Comparison of ENCODE assay signal across 8 cellular contexts in the genomic region with DNA sequence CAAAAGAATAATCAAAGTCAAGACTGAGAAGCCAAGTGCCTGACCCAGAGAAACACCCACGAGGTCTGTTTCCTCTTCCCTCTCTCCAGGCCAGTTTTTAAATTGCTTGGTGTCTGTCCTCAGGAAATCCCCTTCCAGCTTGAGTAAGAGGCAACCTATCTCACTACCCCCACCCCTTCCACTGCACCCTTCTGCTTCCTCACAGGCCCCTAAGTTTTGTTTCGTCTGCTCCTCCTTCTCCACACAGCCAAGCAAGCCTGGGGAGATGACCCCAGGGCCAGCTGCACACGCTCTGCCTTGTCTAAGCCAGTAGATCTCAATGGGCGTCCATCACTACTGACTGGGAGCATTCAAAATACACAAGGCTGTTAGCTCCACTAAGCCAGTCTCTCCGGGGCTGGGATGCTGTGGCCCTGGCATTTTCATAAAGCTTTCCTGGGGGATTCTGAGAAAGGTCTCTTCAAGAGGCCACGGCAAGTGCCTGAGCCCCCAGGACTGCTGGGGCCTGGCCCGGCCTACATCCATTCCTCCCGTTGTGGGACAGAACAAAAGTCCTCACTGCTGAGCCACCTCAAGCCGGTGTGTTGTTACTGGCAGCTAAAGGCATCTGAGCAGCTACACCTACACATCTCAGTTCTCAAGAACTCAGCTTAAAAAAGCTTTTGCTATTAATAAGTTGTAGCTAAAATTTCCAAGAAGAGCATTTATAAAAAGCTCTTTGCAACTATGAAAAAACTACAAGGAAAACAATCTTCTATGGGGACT. TPM values are rescaled to one million over a fixed set of nuclear protein-coding genes. Genes with fewer than 3 reads are reported as not detected.
A peak's percentile ranks its signal among the peaks of the same experiment; 100 is the strongest.
DNase-seq lines count a peak whose midpoint lies in the region; ATAC-seq, FAIRE-seq and TF ChIP-seq lines count a peak whose summit lies in the region.

No MANE protein-coding gene starts in this region.

- peaks cover 11% of the 10 kb centered on the region for H3K4me1 ChIP-seq in CD4-positive, CD25-positive, alpha-beta regulatory T cell (ENCODE audit: control insufficient read depth, insufficient read depth, low read length, poor library complexity, severe bottlenecking)
- H3K4me1 ChIP-seq in HepG2 (ENCODE audit: insufficient read depth, low read length) = peaks cover 24% of the 10 kb centered on the region

- H3K36me3 Mint-ChIP-seq in CD4-positive, CD25-positive, alpha-beta regulatory T cell = peaks cover 33% of the 10 kb centered on the region
- H3K36me3 Mint-ChIP-seq in activated CD4-positive, alpha-beta memory T cell treated with anti-CD3 and anti-CD28 coated beads, Interleukin-2, amount 10 ng/mL, durations not matched to agents 7 days and 5 days (ENCODE audit: low read depth) = peaks cover 79% of the 10 kb centered on the region

- no peaks in the 10 kb centered on the region for H3K9me3 ChIP-seq in CD4-positive, CD25-positive, alpha-beta regulatory T cell (ENCODE audit: control insufficient read depth in 2 of 2, low read length in 2 of 2)
- no peaks in the 10 kb centered on the region for H3K9me3 ChIP-seq in HepG2 (ENCODE audit: low read length)

- ATAC-seq in CD4-positive, CD25-positive, alpha-beta regulatory T cell (ENCODE audit: low read depth in 2 of 2) = peak; percentile 48 to 60
- ATAC-seq in GM21825 (IDR thresholded peaks at IDR 0.05; ENCODE audit: unreplicated experiment) (peak; percentile 40), HepG2 (no peak), HG03520 (IDR thresholded peaks at IDR 0.05; ENCODE audit: unreplicated experiment) (no peak), HG03135 (IDR thresholded peaks at IDR 0.05; ENCODE audit: unreplicated experiment) (no peak)

- FAIRE-seq in HepG2 (lab: Jason Lieb, UNC) = no peak

- in situ Hi-C loops in HepG2 (cut with HindIII; ENCODE audit: extremely low pct_ligation_motif_present, low pct_unique_long_range_greater_than_20kb) = no loop called here

- peaks cover 12 to 36% (median 25%) of the 10 kb centered on the region in 4 donors for H3K4me1 Mint-ChIP-seq in CD4-positive, CD25-positive, alpha-beta regulatory T cell
- peaks cover 46% of the 10 kb centered on the region for H3K4me1 Mint-ChIP-seq in activated CD4-positive, alpha-beta memory T cell treated with anti-CD3 and anti-CD28 coated beads, Interleukin-2, amount 10 ng/mL, durations not matched to agents 7 days and 5 days

- DNase-seq in CD4-positive, CD25-positive, alpha-beta regulatory T cell = no peak
- no peak for DNase-seq in activated CD4-positive, alpha-beta memory T cell treated with anti-CD3 and anti-CD28 coated beads, Interleukin-2, amount 10 ng/mL, durations not matched to agents 7 days and 5 days
- DNase-seq in HepG2 (ENCODE audit: low spot score) (no peak), NCI-H1930 (lab: John Stamatoyannopoulos, UW) (no peak), HPDE6-E6E7 (ENCODE audit: extremely low spot score) (no peak)

- H3K4me3 Mint-ChIP-seq in CD4-positive, CD25-positive, alpha-beta regulatory T cell = no peak overlapping the region
- no peak overlapping the region for H3K4me3 Mint-ChIP-seq in activated CD4-positive, alpha-beta memory T cell treated with anti-CD3 and anti-CD28 coated beads, Interleukin-2, amount 10 ng/mL, durations not matched to agents 7 days and 5 days

- no peaks in the 10 kb centered on the region for H3K9me3 Mint-ChIP-seq in CD4-positive, CD25-positive, alpha-beta regulatory T cell
- H3K9me3 Mint-ChIP-seq in activated CD4-positive, alpha-beta memory T cell treated with anti-CD3 and anti-CD28 coated beads, Interleukin-2, amount 10 ng/mL, durations not matched to agents 7 days and 5 days = no peaks in the 10 kb centered on the region

- peaks cover 28% of the 10 kb centered on the region for H3K36me3 ChIP-seq in CD4-positive, CD25-positive, alpha-beta regulatory T cell (ENCODE audit: control insufficient read depth, insufficient read depth, low read length)
- peaks cover 26 to 45% of the 10 kb centered on the region in 2 experiments for H3K36me3 ChIP-seq in HepG2 (replicated peaks in 1 of 2; ENCODE audit: control insufficient read depth in 1 of 2, insufficient read depth in 2 of 2, low read length in 2 of 2)

- no peak for TF ChIP-seq POLR2A in HepG2 (IDR thresholded peaks at IDR 0.05; ENCODE audit: insufficient read depth in 1 of 2, low read depth in 2 of 2, low read length in 2 of 2)

- intact Hi-C loops in HepG2 (cut with micrococcal nuclease; ENCODE audit: unreplicated experiment) = no loop called here

- H4K20me1 ChIP-seq in HepG2 (ENCODE audit: insufficient read depth, low read length) = no peaks in the 10 kb centered on the region

- H3K9ac ChIP-seq in HepG2 (ENCODE audit: insufficient read depth, low read depth, low read length) = no peak overlapping the region

- H3K27me3 ChIP-seq in CD4-positive, CD25-positive, alpha-beta regulatory T cell (ENCODE audit: control insufficient read depth, insufficient read depth, low read length) = no peaks in the 10 kb centered on the region
- H3K27me3 ChIP-seq in HepG2 (ENCODE audit: control insufficient read depth in 1 of 2, insufficient read depth in 2 of 2, low read length in 2 of 2) = no peaks in the 10 kb centered on the region

- no peak overlapping the region for H3K4me3 ChIP-seq in CD4-positive, CD25-positive, alpha-beta regulatory T cell (ENCODE audit: low read depth, low read length)
- no peak overlapping the region for H3K4me3 ChIP-seq in HepG2 (replicated peaks in 1 of 3; ENCODE audit: insufficient read depth in 1 of 3, low read depth in 2 of 3, low read length in 3 of 3)

- BruUV-seq in HepG2 (replicated peaks; lab: Mats Ljungman, UMichigan) = no TSS peak

- H3K27ac Mint-ChIP-seq in CD4-positive, CD25-positive, alpha-beta regulatory T cell = peak overlapping the region; percentile 58 to 92 (median 79)
- H3K27ac Mint-ChIP-seq in activated CD4-positive, alpha-beta memory T cell treated with anti-CD3 and anti-CD28 coated beads, Interleukin-2, amount 10 ng/mL, durations not matched to agents 7 days and 5 days = peak overlapping the region; percentile 71

- H3K4me2 ChIP-seq in HepG2 (ENCODE audit: low read depth, low read length) = no peak overlapping the region

- H3K27ac ChIP-seq in CD4-positive, CD25-positive, alpha-beta regulatory T cell (ENCODE audit: insufficient read depth, low read length, poor library complexity, severe bottlenecking) = peak overlapping the region; percentile 29
- no peak overlapping the region for H3K27ac ChIP-seq in HepG2 (ENCODE audit: extremely low read length, insufficient read depth, low read length)

- no peak overlapping the region for H2AFZ ChIP-seq in HepG2 (ENCODE audit: low read length)

- TF ChIP-seq CTCF in HepG2 (CRISPR knock-in tag; IDR thresholded peaks at IDR 0.05) = no peak

- WGBS in HepG2 (ENCODE audit: low lambda C conversion rate) = 98% methylated on average over 8 of the region's 9 CpGs

- H3K27me3 Mint-ChIP-seq in CD4-positive, CD25-positive, alpha-beta regulatory T cell = no peaks in the 10 kb centered on the region
- H3K27me3 Mint-ChIP-seq in activated CD4-positive, alpha-beta memory T cell treated with anti-CD3 and anti-CD28 coated beads, Interleukin-2, amount 10 ng/mL, durations not matched to agents 7 days and 5 days = no peaks in the 10 kb centered on the region

- TF ChIP-seq RAD21 in HepG2 (CRISPR knock-in tag; IDR thresholded peaks at IDR 0.05) = no peak

- H3K79me2 ChIP-seq in HepG2 (ENCODE audit: insufficient read depth, low read length) = peaks cover 9% of the 10 kb centered on the region

- POLR2A ChIA-PET in activated CD4-positive, alpha-beta memory T cell treated with anti-CD3 and anti-CD28 coated beads, Interleukin-2, amount 10 ng/mL, durations not matched to agents 7 days and 5 days (lab: Charles Lee) = interaction anchor here (0.9 to 2.7 kb wide), 6 partner anchors 8 to 58 kb away, joined by 3 to 23 read pairs (median 4); partner anchors contain the start of genes ATF5 and NUP62
- POLR2A ChIA-PET in HepG2 (lab: Yijun Ruan, JAX) = interaction anchor here (1.0 kb wide), 1 partner anchor 18 kb away, joined by 4 read pairs; the partner anchor contains the start of gene NUP62

- TF ChIP-seq EP300 in HepG2 (IDR thresholded peaks at IDR 0.05; ENCODE audit: low read depth in 2 of 2, low read length in 2 of 2) = no peak
- no peak for TF ChIP-seq EP300 in HepG2 (CRISPR knock-in tag; IDR thresholded peaks at IDR 0.05; ENCODE audit: borderline replicate concordance)

- CTCF ChIA-PET in activated CD4-positive, alpha-beta memory T cell treated with anti-CD3 and anti-CD28 coated beads, Interleukin-2, amount 10 ng/mL, durations not matched to agents 7 days and 5 days (lab: Charles Lee) = interaction anchor here (0.6 to 1.6 kb wide), 4 partner anchors 21 to 224 kb away, joined by 3 read pairs; partner anchors contain the start of gene VRK3
- CTCF ChIA-PET in HepG2 (lab: Yijun Ruan, JAX; ENCODE audit: low intra/inter-chr PET ratio, low total read pairs) = no interaction called here

RNA-seq across cellular contexts. Expression of gene IL4I1, which starts 14.9 kb away (rescaled TPM):
- total RNA-seq in CD4-positive, CD25-positive, alpha-beta regulatory T cell = 3.7 TPM
- under 1 TPM; 0.20 to 0.85 (median 0.30) TPM for polyA plus RNA-seq in CD4-positive, CD25-positive, alpha-beta regulatory T cell
- 10 to 100 TPM; 25.7 to 26.4 TPM for total RNA-seq in activated CD4-positive, alpha-beta memory T cell treated with anti-CD3 and anti-CD28 coated beads, Interleukin-2, amount 10 ng/mL, durations not matched to agents 7 days and 5 days
- not detected in 2 replicates for total RNA-seq in HepG2 (2016; rRNA removed; fragmentation: Illumina TruSeq; extraction: Trizol)
- not detected in 2 replicates for total RNA-seq in HepG2 (2016; cell fraction: cytosol; rRNA removed; fragmentation: Illumina TruSeq; extraction: Trizol; ENCODE audit: low read depth)
- 0.18 and 0.30 TPM in 2 replicates for total RNA-seq in HepG2 (2016; cell fraction: insoluble cytoplasmic fraction; rRNA removed; fragmentation: Illumina TruSeq; extraction: Trizol)
- total RNA-seq in HepG2 (2016; cell fraction: membrane; rRNA removed; fragmentation: Illumina TruSeq; extraction: Trizol) = not detected in 2 replicates
- not detected in 2 replicates for total RNA-seq in HepG2 (2016; cell fraction: nucleus; rRNA removed; fragmentation: Illumina TruSeq; extraction: Trizol)
- polyA plus RNA-seq in HepG2 (2011; rRNA removed) = not detected in 2 replicates
- 0.08 TPM in 1 of 2 replicates, not detected in the other for polyA plus RNA-seq in HepG2 (2011; cell fraction: cytosol; rRNA removed)
- polyA plus RNA-seq in HepG2 (2011; cell fraction: nucleus; rRNA removed) = 0.16 and 0.28 TPM in 2 replicates
- 0.50 TPM in 1 of 2 replicates, not detected in the other for polyA plus RNA-seq in HepG2 (2012)
- 0.29 TPM in 1 of 2 replicates, not detected in the other for polyA plus RNA-seq in HepG2 (2016; cell fraction: cytosol; fragmentation: Illumina TruSeq; extraction: Trizol; ENCODE audit: low read depth)
- polyA plus RNA-seq in HepG2 (2016; cell fraction: insoluble cytoplasmic fraction; fragmentation: Illumina TruSeq; extraction: Trizol; ENCODE audit: low read depth) = not detected in 2 replicates
- polyA plus RNA-seq in HepG2 (2016; cell fraction: membrane; fragmentation: Illumina TruSeq; extraction: Trizol; ENCODE audit: low read depth) = not detected in 2 replicates
- polyA plus RNA-seq in HepG2 (2016; cell fraction: nucleus; fragmentation: Illumina TruSeq; extraction: Trizol; ENCODE audit: insufficient read depth, low read depth) = not detected in 2 replicates
- polyA minus RNA-seq in HepG2 (2011; rRNA and poly(A)+ RNA removed; ENCODE audit: low replicate concordance) = 0.09 TPM in 1 of 2 replicates, not detected in the other
- not detected in 2 replicates for polyA minus RNA-seq in HepG2 (2011; cell fraction: cytosol; rRNA and poly(A)+ RNA removed)
- polyA minus RNA-seq in HepG2 (2011; cell fraction: nucleus; rRNA and poly(A)+ RNA removed) = not detected in 2 replicates

RNA-seq across cellular contexts. Expression of gene ATF5, which starts 17.4 kb away (rescaled TPM):
- total RNA-seq in CD4-positive, CD25-positive, alpha-beta regulatory T cell = 19.7 TPM
- 1 to 10 TPM in 2 of 4 donors, under 1 TPM in 2; 0.60 to 1.5 (median 1.1) TPM for polyA plus RNA-seq in CD4-positive, CD25-positive, alpha-beta regulatory T cell
- total RNA-seq in activated CD4-positive, alpha-beta memory T cell treated with anti-CD3 and anti-CD28 coated beads, Interleukin-2, amount 10 ng/mL, durations not matched to agents 7 days and 5 days = 10 to 100 TPM; 19.6 to 20.0 TPM
- 9.7 and 10.3 TPM in 2 replicates for total RNA-seq in HepG2 (2016; rRNA removed; fragmentation: Illumina TruSeq; extraction: Trizol)
- 6.1 and 6.2 TPM in 2 replicates for total RNA-seq in HepG2 (2016; cell fraction: cytosol; rRNA removed; fragmentation: Illumina TruSeq; extraction: Trizol; ENCODE audit: low read depth)
- total RNA-seq in HepG2 (2016; cell fraction: insoluble cytoplasmic fraction; rRNA removed; fragmentation: Illumina TruSeq; extraction: Trizol) = 7.9 and 10.5 TPM in 2 replicates
- 12.6 and 12.7 TPM in 2 replicates for total RNA-seq in HepG2 (2016; cell fraction: membrane; rRNA removed; fragmentation: Illumina TruSeq; extraction: Trizol)
- 4.6 and 7.3 TPM in 2 replicates for total RNA-seq in HepG2 (2016; cell fraction: nucleus; rRNA removed; fragmentation: Illumina TruSeq; extraction: Trizol)
- 4.9 and 5.2 TPM in 2 replicates for polyA plus RNA-seq in HepG2 (2011; rRNA removed)
- polyA plus RNA-seq in HepG2 (2011; cell fraction: cytosol; rRNA removed) = 2.7 and 3.7 TPM in 2 replicates
- polyA plus RNA-seq in HepG2 (2011; cell fraction: nucleus; rRNA removed) = 10.1 and 14.5 TPM in 2 replicates
- 9.9 and 10.1 TPM in 2 replicates for polyA plus RNA-seq in HepG2 (2012)
- polyA plus RNA-seq in HepG2 (2016; cell fraction: cytosol; fragmentation: Illumina TruSeq; extraction: Trizol; ENCODE audit: low read depth) = 16.0 and 17.0 TPM in 2 replicates
- 24.8 and 28.5 TPM in 2 replicates for polyA plus RNA-seq in HepG2 (2016; cell fraction: insoluble cytoplasmic fraction; fragmentation: Illumina TruSeq; extraction: Trizol; ENCODE audit: low read depth)
- 25.8 and 30.2 TPM in 2 replicates for polyA plus RNA-seq in HepG2 (2016; cell fraction: membrane; fragmentation: Illumina TruSeq; extraction: Trizol; ENCODE audit: low read depth)
- 25.5 and 26.1 TPM in 2 replicates for polyA plus RNA-seq in HepG2 (2016; cell fraction: nucleus; fragmentation: Illumina TruSeq; extraction: Trizol; ENCODE audit: insufficient read depth, low read depth)
- 3.5 and 5.9 TPM in 2 replicates for polyA minus RNA-seq in HepG2 (2011; rRNA and poly(A)+ RNA removed; ENCODE audit: low replicate concordance)
- 2.2 and 2.5 TPM in 2 replicates for polyA minus RNA-seq in HepG2 (2011; cell fraction: cytosol; rRNA and poly(A)+ RNA removed)
- polyA minus RNA-seq in HepG2 (2011; cell fraction: nucleus; rRNA and poly(A)+ RNA removed) = 3.1 and 3.4 TPM in 2 replicates

RNA-seq across cellular contexts. Expression of gene NUP62, which starts 17.7 kb away (rescaled TPM):
- total RNA-seq in CD4-positive, CD25-positive, alpha-beta regulatory T cell = 43.1 TPM
- polyA plus RNA-seq in CD4-positive, CD25-positive, alpha-beta regulatory T cell = 10 to 100 TPM; 40.2 to 47.2 (median 41.3) TPM
- 100 to 1,000 TPM; 113 to 114 TPM for total RNA-seq in activated CD4-positive, alpha-beta memory T cell treated with anti-CD3 and anti-CD28 coated beads, Interleukin-2, amount 10 ng/mL, durations not matched to agents 7 days and 5 days
- total RNA-seq in HepG2 (2016; rRNA removed; fragmentation: Illumina TruSeq; extraction: Trizol) = 41.5 and 42.1 TPM in 2 replicates
- 8.4 TPM in 2 replicates for total RNA-seq in HepG2 (2016; cell fraction: cytosol; rRNA removed; fragmentation: Illumina TruSeq; extraction: Trizol; ENCODE audit: low read depth)
- total RNA-seq in HepG2 (2016; cell fraction: insoluble cytoplasmic fraction; rRNA removed; fragmentation: Illumina TruSeq; extraction: Trizol) = 36.6 and 41.1 TPM in 2 replicates
- total RNA-seq in HepG2 (2016; cell fraction: membrane; rRNA removed; fragmentation: Illumina TruSeq; extraction: Trizol) = 28.0 TPM in 2 replicates
- total RNA-seq in HepG2 (2016; cell fraction: nucleus; rRNA removed; fragmentation: Illumina TruSeq; extraction: Trizol) = 19.5 and 21.5 TPM in 2 replicates
- 15.4 and 16.5 TPM in 2 replicates for polyA plus RNA-seq in HepG2 (2011; rRNA removed)
- polyA plus RNA-seq in HepG2 (2011; cell fraction: cytosol; rRNA removed) = 9.8 and 11.5 TPM in 2 replicates
- polyA plus RNA-seq in HepG2 (2011; cell fraction: nucleus; rRNA removed) = 18.0 and 18.7 TPM in 2 replicates
- 24.2 and 25.4 TPM in 2 replicates for polyA plus RNA-seq in HepG2 (2012)
- polyA plus RNA-seq in HepG2 (2016; cell fraction: cytosol; fragmentation: Illumina TruSeq; extraction: Trizol; ENCODE audit: low read depth) = 4.2 and 4.3 TPM in 2 replicates
- 40.3 and 48.5 TPM in 2 replicates for polyA plus RNA-seq in HepG2 (2016; cell fraction: insoluble cytoplasmic fraction; fragmentation: Illumina TruSeq; extraction: Trizol; ENCODE audit: low read depth)
- 12.2 and 12.4 TPM in 2 replicates for polyA plus RNA-seq in HepG2 (2016; cell fraction: membrane; fragmentation: Illumina TruSeq; extraction: Trizol; ENCODE audit: low read depth)
- polyA plus RNA-seq in HepG2 (2016; cell fraction: nucleus; fragmentation: Illumina TruSeq; extraction: Trizol; ENCODE audit: insufficient read depth, low read depth) = 48.6 and 52.6 TPM in 2 replicates
- polyA minus RNA-seq in HepG2 (2011; rRNA and poly(A)+ RNA removed; ENCODE audit: low replicate concordance) = 14.5 and 30.4 TPM in 2 replicates
- 9.9 and 10.3 TPM in 2 replicates for polyA minus RNA-seq in HepG2 (2011; cell fraction: cytosol; rRNA and poly(A)+ RNA removed)
- 7.8 and 8.9 TPM in 2 replicates for polyA minus RNA-seq in HepG2 (2011; cell fraction: nucleus; rRNA and poly(A)+ RNA removed)

RNA-seq across cellular contexts. Expression of gene TBC1D17, which starts 34.1 kb away (rescaled TPM):
- 48.1 TPM for total RNA-seq in CD4-positive, CD25-positive, alpha-beta regulatory T cell
- 1 to 10 TPM; 8.8 to 9.7 (median 9.1) TPM for polyA plus RNA-seq in CD4-positive, CD25-positive, alpha-beta regulatory T cell
- total RNA-seq in activated CD4-positive, alpha-beta memory T cell treated with anti-CD3 and anti-CD28 coated beads, Interleukin-2, amount 10 ng/mL, durations not matched to agents 7 days and 5 days = 10 to 100 TPM; 42.3 to 47.6 TPM
- 3.6 and 9.7 TPM in 2 replicates for total RNA-seq in HepG2 (2016; rRNA removed; fragmentation: Illumina TruSeq; extraction: Trizol)
- total RNA-seq in HepG2 (2016; cell fraction: cytosol; rRNA removed; fragmentation: Illumina TruSeq; extraction: Trizol; ENCODE audit: low read depth) = 3.6 and 4.6 TPM in 2 replicates
- total RNA-seq in HepG2 (2016; cell fraction: insoluble cytoplasmic fraction; rRNA removed; fragmentation: Illumina TruSeq; extraction: Trizol) = 4.5 and 10.0 TPM in 2 replicates
- 7.6 and 8.5 TPM in 2 replicates for total RNA-seq in HepG2 (2016; cell fraction: membrane; rRNA removed; fragmentation: Illumina TruSeq; extraction: Trizol)
- 8.6 and 13.7 TPM in 2 replicates for total RNA-seq in HepG2 (2016; cell fraction: nucleus; rRNA removed; fragmentation: Illumina TruSeq; extraction: Trizol)
- polyA plus RNA-seq in HepG2 (2011; rRNA removed) = 16.9 and 21.6 TPM in 2 replicates
- polyA plus RNA-seq in HepG2 (2011; cell fraction: cytosol; rRNA removed) = 7.9 and 12.0 TPM in 2 replicates
- polyA plus RNA-seq in HepG2 (2011; cell fraction: nucleus; rRNA removed) = 83.8 and 108 TPM in 2 replicates
- 19.0 and 23.3 TPM in 2 replicates for polyA plus RNA-seq in HepG2 (2012)
- 4.7 and 5.1 TPM in 2 replicates for polyA plus RNA-seq in HepG2 (2016; cell fraction: cytosol; fragmentation: Illumina TruSeq; extraction: Trizol; ENCODE audit: low read depth)
- 10.7 and 15.1 TPM in 2 replicates for polyA plus RNA-seq in HepG2 (2016; cell fraction: insoluble cytoplasmic fraction; fragmentation: Illumina TruSeq; extraction: Trizol; ENCODE audit: low read depth)
- polyA plus RNA-seq in HepG2 (2016; cell fraction: membrane; fragmentation: Illumina TruSeq; extraction: Trizol; ENCODE audit: low read depth) = 9.3 and 10.8 TPM in 2 replicates
- 45.7 and 46.6 TPM in 2 replicates for polyA plus RNA-seq in HepG2 (2016; cell fraction: nucleus; fragmentation: Illumina TruSeq; extraction: Trizol; ENCODE audit: insufficient read depth, low read depth)
- polyA minus RNA-seq in HepG2 (2011; rRNA and poly(A)+ RNA removed; ENCODE audit: low replicate concordance) = 14.8 and 17.4 TPM in 2 replicates
- 9.8 and 11.2 TPM in 2 replicates for polyA minus RNA-seq in HepG2 (2011; cell fraction: cytosol; rRNA and poly(A)+ RNA removed)
- 16.0 and 24.2 TPM in 2 replicates for polyA minus RNA-seq in HepG2 (2011; cell fraction: nucleus; rRNA and poly(A)+ RNA removed)

RNA-seq across cellular contexts. Expression of gene AKT1S1, which starts 34.4 kb away (rescaled TPM):
- total RNA-seq in CD4-positive, CD25-positive, alpha-beta regulatory T cell = 12.9 TPM
- 1 to 10 TPM; 3.0 to 4.2 (median 3.8) TPM for polyA plus RNA-seq in CD4-positive, CD25-positive, alpha-beta regulatory T cell
- 10 to 100 TPM; 20.2 to 23.0 TPM for total RNA-seq in activated CD4-positive, alpha-beta memory T cell treated with anti-CD3 and anti-CD28 coated beads, Interleukin-2, amount 10 ng/mL, durations not matched to agents 7 days and 5 days
- 10.9 and 13.5 TPM in 2 replicates for total RNA-seq in HepG2 (2016; rRNA removed; fragmentation: Illumina TruSeq; extraction: Trizol)
- 6.3 and 7.3 TPM in 2 replicates for total RNA-seq in HepG2 (2016; cell fraction: cytosol; rRNA removed; fragmentation: Illumina TruSeq; extraction: Trizol; ENCODE audit: low read depth)
- 10.3 and 14.9 TPM in 2 replicates for total RNA-seq in HepG2 (2016; cell fraction: insoluble cytoplasmic fraction; rRNA removed; fragmentation: Illumina TruSeq; extraction: Trizol)
- 14.8 and 16.5 TPM in 2 replicates for total RNA-seq in HepG2 (2016; cell fraction: membrane; rRNA removed; fragmentation: Illumina TruSeq; extraction: Trizol)
- 12.4 and 13.6 TPM in 2 replicates for total RNA-seq in HepG2 (2016; cell fraction: nucleus; rRNA removed; fragmentation: Illumina TruSeq; extraction: Trizol)
- polyA plus RNA-seq in HepG2 (2011; rRNA removed) = 27.8 and 30.0 TPM in 2 replicates
- polyA plus RNA-seq in HepG2 (2011; cell fraction: cytosol; rRNA removed) = 29.0 and 32.7 TPM in 2 replicates
- 56.2 and 76.4 TPM in 2 replicates for polyA plus RNA-seq in HepG2 (2011; cell fraction: nucleus; rRNA removed)
- polyA plus RNA-seq in HepG2 (2012) = 19.5 and 19.7 TPM in 2 replicates
- 22.7 and 24.3 TPM in 2 replicates for polyA plus RNA-seq in HepG2 (2016; cell fraction: cytosol; fragmentation: Illumina TruSeq; extraction: Trizol; ENCODE audit: low read depth)
- polyA plus RNA-seq in HepG2 (2016; cell fraction: insoluble cytoplasmic fraction; fragmentation: Illumina TruSeq; extraction: Trizol; ENCODE audit: low read depth) = 43.5 and 52.7 TPM in 2 replicates
- 46.7 and 51.1 TPM in 2 replicates for polyA plus RNA-seq in HepG2 (2016; cell fraction: membrane; fragmentation: Illumina TruSeq; extraction: Trizol; ENCODE audit: low read depth)
- 55.9 and 59.4 TPM in 2 replicates for polyA plus RNA-seq in HepG2 (2016; cell fraction: nucleus; fragmentation: Illumina TruSeq; extraction: Trizol; ENCODE audit: insufficient read depth, low read depth)
- 25.3 and 37.7 TPM in 2 replicates for polyA minus RNA-seq in HepG2 (2011; rRNA and poly(A)+ RNA removed; ENCODE audit: low replicate concordance)
- polyA minus RNA-seq in HepG2 (2011; cell fraction: cytosol; rRNA and poly(A)+ RNA removed) = 13.0 and 14.0 TPM in 2 replicates
- polyA minus RNA-seq in HepG2 (2011; cell fraction: nucleus; rRNA and poly(A)+ RNA removed) = 21.9 and 22.5 TPM in 2 replicates

Comparison
In these comparisons a context has a peak if more than half of its experiments do, and no peak if none do; other contexts are left out.
1. ATAC-seq: peak in CD4-positive, CD25-positive, alpha-beta regulatory T cell (2 of 2) and GM21825 (single experiment); none in HepG2 (single experiment), HG03520 (single experiment) and HG03135 (single experiment).